ENCODE assay signal across 5 cellular contexts in the genomic region with DNA sequence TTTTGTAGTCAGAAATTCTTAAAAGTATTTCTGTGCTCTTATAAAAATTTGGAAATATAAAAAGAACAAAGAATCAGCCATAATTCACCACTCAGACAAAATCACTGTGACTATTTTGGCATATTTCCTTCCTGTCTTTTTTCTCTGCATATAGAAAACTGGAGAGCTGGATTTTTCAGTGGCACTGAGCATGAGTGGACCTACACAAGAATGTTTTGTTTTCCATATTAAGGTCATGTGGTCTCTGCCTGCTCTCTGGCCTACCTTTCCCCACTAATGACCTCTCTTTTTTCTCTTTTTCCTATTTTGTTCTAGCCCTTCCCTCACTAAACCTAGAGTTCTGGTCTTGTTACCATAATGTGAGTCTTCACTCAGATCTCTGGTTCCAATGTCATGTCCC.
"Had no signal": no experiment of that assay in that cellular context is flagged by ENCODE, and none has a peak within 500 bp of the region (broad histone marks: within the 10 kb centered on the region; RNA-seq: fewer than 3 reads in every experiment).

No MANE protein-coding gene starts in this region.

- DNase-seq: H9, HCEC 1CT, KG1 had no signal

- H3K4me3 ChIP-seq: GM23338, K562 had no signal

- H3K27ac Mint-ChIP-seq: GM23338, H9 had no signal

- ATAC-seq: GM23338, K562 had no signal

- H3K9me3 Mint-ChIP-seq: GM23338, H9 had no signal

- H3K4me3 Mint-ChIP-seq: GM23338, H9 had no signal
